14 cellular contexts compared by ENCODE assay signal in the genomic region with DNA sequence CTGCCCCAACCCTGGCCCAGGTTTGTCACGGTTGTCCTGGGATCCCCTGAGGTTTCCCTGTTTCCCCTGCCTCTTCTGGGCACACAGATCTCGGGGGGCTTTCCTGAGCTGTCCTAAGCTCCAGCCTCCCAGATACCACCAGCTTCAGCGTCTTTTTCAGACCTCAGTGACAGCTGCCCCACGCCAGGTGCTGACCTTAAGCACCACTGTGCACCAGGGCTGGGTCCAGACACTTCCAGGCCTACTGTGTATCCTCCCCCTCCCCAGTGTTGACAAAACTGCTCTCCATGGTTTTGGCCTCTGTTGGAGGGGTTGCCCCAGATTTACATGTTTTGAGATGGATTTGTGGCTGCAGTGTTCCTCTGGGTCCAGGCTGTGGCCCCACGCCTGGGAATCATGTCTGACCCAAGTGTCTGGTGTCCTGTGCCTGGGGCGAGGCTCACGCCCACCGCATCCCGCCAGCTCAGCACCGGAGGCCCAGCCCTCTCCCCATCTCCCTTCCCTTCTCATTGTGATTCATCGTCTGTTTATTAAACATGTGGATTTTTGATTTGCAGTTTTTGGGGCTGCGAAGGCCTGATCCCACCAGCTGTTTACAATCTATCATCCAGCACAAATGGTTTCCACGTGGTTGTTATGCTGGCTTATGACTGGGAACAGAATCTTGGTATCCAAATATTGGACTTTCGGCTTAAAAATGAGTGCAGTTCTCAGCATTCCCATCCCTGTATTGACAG.
A peak's percentile ranks its signal among the peaks of the same experiment; 100 is the strongest.
DNase-seq lines count a peak whose midpoint lies in the region; ATAC-seq and TF ChIP-seq lines count a peak whose summit lies in the region.
"Had no signal": no experiment of that assay in that cellular context is flagged by ENCODE, and none has a peak within 500 bp of the region (broad histone marks: within the 10 kb centered on the region; RNA-seq: fewer than 3 reads in every experiment).

No MANE protein-coding gene starts in this region.

- H3K9me3 ChIP-seq in mucosa of descending colon (no peaks in the 10 kb centered on the region), vagina (no peaks in the 10 kb centered on the region)
- H3K9me3 ChIP-seq: A549, adrenal gland had no signal

- no peaks in the 10 kb centered on the region for H3K9me3 Mint-ChIP-seq in activated T-cell treated with anti-CD3 and anti-CD28 coated beads, Interleukin-2, amount 50 U/mL, for 72 hours
- H3K9me3 Mint-ChIP-seq in dendritic cell treated with granulocyte-macrophage colony-stimulating factor and Interleukin-4, amounts not matched to agents 40 ng/mL and 50 ng/mL, for 4 days, result no peaks in the 10 kb centered on the region

- POLR2A ChIA-PET in HEK293T (lab: Yijun Ruan, JAX), result no interaction called here

- H3K36me3 Mint-ChIP-seq in activated T-cell treated with anti-CD3 and anti-CD28 coated beads, Interleukin-2, amount 50 U/mL, for 72 hours (ENCODE audit: insufficient read depth in 2 of 2), result no peaks in the 10 kb centered on the region
- H3K36me3 Mint-ChIP-seq in dendritic cell treated with granulocyte-macrophage colony-stimulating factor and Interleukin-4, amounts not matched to agents 40 ng/mL and 50 ng/mL, for 4 days (ENCODE audit: low read depth), result no peaks in the 10 kb centered on the region

- H3K36me3 ChIP-seq in mucosa of descending colon (ENCODE audit: low read depth) (no peaks in the 10 kb centered on the region), vagina (no peaks in the 10 kb centered on the region)
- H3K36me3 ChIP-seq: adrenal gland had no signal

- no peaks in the 10 kb centered on the region for H3K4me1 Mint-ChIP-seq in activated T-cell treated with anti-CD3 and anti-CD28 coated beads, Interleukin-2, amount 50 U/mL, for 72 hours (ENCODE audit: low read depth)
- peaks cover 24% of the 10 kb centered on the region for H3K4me1 Mint-ChIP-seq in dendritic cell treated with granulocyte-macrophage colony-stimulating factor and Interleukin-4, amounts not matched to agents 40 ng/mL and 50 ng/mL, for 4 days (ENCODE audit: low read depth)
- H3K4me1 Mint-ChIP-seq: GM23338 had no signal

- H3K27ac ChIP-seq in vagina, result peak overlapping the region; percentile 80
- H3K27ac ChIP-seq: A549, adrenal gland had no signal

- H3K4me3 ChIP-seq in mucosa of descending colon, result no peak overlapping the region
- H3K4me3 ChIP-seq in vagina, result no peak overlapping the region
- H3K4me3 ChIP-seq: A549, adrenal gland, GM23338 had no signal

- no peaks in the 10 kb centered on the region for H3K27me3 ChIP-seq in vagina
- H3K27me3 ChIP-seq: adrenal gland had no signal

- TF ChIP-seq POLR2A in vagina (IDR thresholded peaks at IDR 0.05), result no peak

- ATAC-seq in activated T-cell treated with anti-CD3 and anti-CD28 coated beads, Interleukin-2, amount 50 U/mL, for 72 hours (replicated peaks in 1 of 2), result no peak
- peak; percentile 62 for ATAC-seq in mucosa of descending colon
- no peak for ATAC-seq in GM21723 (IDR thresholded peaks at IDR 0.05; ENCODE audit: unreplicated experiment)
- ATAC-seq: A549, GM23338 had no signal

- H3K27me3 Mint-ChIP-seq in activated T-cell treated with anti-CD3 and anti-CD28 coated beads, Interleukin-2, amount 50 U/mL, for 72 hours (ENCODE audit: low read depth), result peaks cover 20% of the 10 kb centered on the region
- H3K27me3 Mint-ChIP-seq in dendritic cell treated with granulocyte-macrophage colony-stimulating factor and Interleukin-4, amounts not matched to agents 40 ng/mL and 50 ng/mL, for 4 days, result peaks cover 24% of the 10 kb centered on the region

- H3K4me1 ChIP-seq in mucosa of descending colon (ENCODE audit: low read depth) (no peaks in the 10 kb centered on the region), vagina (no peaks in the 10 kb centered on the region)
- H3K4me1 ChIP-seq: A549, adrenal gland had no signal

- intact Hi-C loops in dendritic cell treated with granulocyte-macrophage colony-stimulating factor and Interleukin-4, amounts not matched to agents 40 ng/mL and 50 ng/mL, for 4 days (cut with micrococcal nuclease), result no loop called here
- intact Hi-C loops in mucosa of descending colon (cut with DNase I, micrococcal nuclease), result no loop called here
- intact Hi-C loops in vagina (cut with DNase I), result no loop called here

- CTCF ChIA-PET in HEK293T (lab: Yijun Ruan, JAX), result no interaction called here

- TF ChIP-seq CTCF in mucosa of descending colon (IDR thresholded peaks at IDR 0.05) (no peak), vagina (IDR thresholded peaks at IDR 0.05) (no peak)

- DNase-seq in activated T-cell treated with anti-CD3 and anti-CD28 coated beads, Interleukin-2, amount 50 U/mL, for 48 hours, result peak; percentile 7 to 10
- no peak for DNase-seq in activated T-cell treated with anti-CD3 and anti-CD28 coated beads, Interleukin-2, amount 50 U/mL, for 72 hours
- DNase-seq in mucosa of descending colon, result no peak
- DNase-seq in vagina (ENCODE audit: extremely low spot score in 2 of 2), result peak; percentile 85 to 95
- DNase-seq in HEK293T (ENCODE audit: extremely low spot score), result no peak
- DNase-seq in mesenteric fat pad (ENCODE audit: low spot score), result no peak
- DNase-seq: DMS153; effector CD8-positive, alpha-beta T cell; NCI-H510A treated with DMSO at 0.1 percent for 48 hours had no signal

- H3K27ac Mint-ChIP-seq in activated T-cell treated with anti-CD3 and anti-CD28 coated beads, Interleukin-2, amount 50 U/mL, for 72 hours, result no peak overlapping the region
- H3K27ac Mint-ChIP-seq in dendritic cell treated with granulocyte-macrophage colony-stimulating factor and Interleukin-4, amounts not matched to agents 40 ng/mL and 50 ng/mL, for 4 days, result peak overlapping the region; percentile 43
- H3K27ac Mint-ChIP-seq: GM23338 had no signal

- no peak overlapping the region for H3K4me3 Mint-ChIP-seq in activated T-cell treated with anti-CD3 and anti-CD28 coated beads, Interleukin-2, amount 50 U/mL, for 72 hours
- no peak overlapping the region for H3K4me3 Mint-ChIP-seq in dendritic cell treated with granulocyte-macrophage colony-stimulating factor and Interleukin-4, amounts not matched to agents 40 ng/mL and 50 ng/mL, for 4 days
- H3K4me3 Mint-ChIP-seq: GM23338 had no signal

TF ChIP-seq in HEK293T, 16 proteins besides CTCF, POLR2A, EP300 and RAD21:
- TF ChIP-seq HDGF (IDR thresholded peaks at IDR 0.05; ENCODE audit: borderline replicate concordance) (no peak), FOXA1 (IDR thresholded peaks at IDR 0.05) (no peak)

Comparison
In these comparisons a context has a peak if more than half of its experiments do, and no peak if none do; other contexts are left out.
1. DNase-seq: peak in activated T-cell treated with anti-CD3 and anti-CD28 coated beads, Interleukin-2, amount 50 U/mL, for 48 hours (2 of 2) and vagina (2 of 2); none in activated T-cell treated with anti-CD3 and anti-CD28 coated beads, Interleukin-2, amount 50 U/mL, for 72 hours (0 of 2), mucosa of descending colon (0 of 3), HEK293T (single experiment) and mesenteric fat pad (single experiment).